In the genomic region with DNA sequence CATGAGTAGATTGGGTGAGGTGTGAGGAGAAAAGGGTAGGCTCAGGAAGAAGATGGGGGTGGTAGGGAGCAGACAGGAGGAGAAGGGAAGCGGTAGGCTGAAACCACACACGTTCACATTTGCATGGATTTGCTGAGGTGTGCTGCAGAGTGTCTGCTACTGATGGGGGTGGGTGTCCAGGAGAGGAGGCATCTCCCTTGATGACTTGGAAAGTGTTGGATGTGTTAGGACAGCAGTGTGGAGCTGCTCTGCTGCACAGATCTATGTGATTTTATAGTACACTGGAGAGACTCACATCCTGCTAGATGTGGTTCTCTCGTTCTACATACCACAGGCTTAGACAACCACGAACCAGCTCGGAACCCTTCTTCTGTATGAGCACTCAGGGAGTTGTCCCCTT, we compare ENCODE assay signal across 14 cellular contexts. TPM values are rescaled to one million over a fixed set of nuclear protein-coding genes. Genes with fewer than 3 reads are reported as not detected.
DNase-seq lines count a peak whose midpoint lies in the region; ATAC-seq and TF ChIP-seq lines count a peak whose summit lies in the region.
"Had no signal": no experiment of that assay in that cellular context is flagged by ENCODE, and none has a peak within 500 bp of the region (broad histone marks: within the 10 kb centered on the region; RNA-seq: fewer than 3 reads in every experiment).

No MANE protein-coding gene starts in this region.

- no peak for ATAC-seq in activated naive CD8-positive, alpha-beta T cell treated with anti-CD3 and anti-CD28 coated beads, Interleukin-2, amount 50 U/mL, for 24 hours
- ATAC-seq in stimulated activated effector memory CD8-positive, alpha-beta T cell treated with anti-CD3 and anti-CD28 coated beads, Interleukin-12 subunit alpha, Interleukin-12 subunit beta, amount 100 ng/mL, for 72 hours, result no peak
- ATAC-seq in HG03025 (IDR thresholded peaks at IDR 0.05; ENCODE audit: low FRiP score, unreplicated experiment), result no peak

- no peaks in the 10 kb centered on the region for H3K27me3 Mint-ChIP-seq in activated naive CD8-positive, alpha-beta T cell treated with anti-CD3 and anti-CD28 coated beads for 36 hours
- H3K27me3 Mint-ChIP-seq in activated naive CD8-positive, alpha-beta T cell treated with anti-CD3 and anti-CD28 coated beads, Interleukin-2, amount 50 U/mL, for 24 hours, result peaks cover 6% of the 10 kb centered on the region
- H3K27me3 Mint-ChIP-seq in brain, result no peaks in the 10 kb centered on the region
- H3K27me3 Mint-ChIP-seq in endodermal cell (ENCODE audit: insufficient read depth), result no peaks in the 10 kb centered on the region

- H3K36me3 Mint-ChIP-seq in activated naive CD8-positive, alpha-beta T cell treated with anti-CD3 and anti-CD28 coated beads for 36 hours, result no peaks in the 10 kb centered on the region
- no peaks in the 10 kb centered on the region for H3K36me3 Mint-ChIP-seq in activated naive CD8-positive, alpha-beta T cell treated with anti-CD3 and anti-CD28 coated beads, Interleukin-2, amount 50 U/mL, for 24 hours (ENCODE audit: low read depth)
- H3K36me3 Mint-ChIP-seq in brain, result peaks cover 13% of the 10 kb centered on the region
- H3K36me3 Mint-ChIP-seq in endodermal cell (ENCODE audit: low read depth), result peaks cover 7% of the 10 kb centered on the region
- no peaks in the 10 kb centered on the region for H3K36me3 Mint-ChIP-seq in stimulated activated effector memory CD8-positive, alpha-beta T cell treated with anti-CD3 and anti-CD28 coated beads, Interleukin-12 subunit alpha, Interleukin-12 subunit beta, amount 100 ng/mL, for 72 hours
- H3K36me3 Mint-ChIP-seq: CD8-positive, alpha-beta memory T cell had no signal

- H2AFZ ChIP-seq in smooth muscle cell (ENCODE audit: low read depth), result no peak overlapping the region

- H3K4me3 ChIP-seq in endodermal cell (ENCODE audit: low read length) (no peak overlapping the region), transverse colon (no peak overlapping the region), smooth muscle cell (no peak overlapping the region)
- H3K4me3 ChIP-seq: BLaER1 had no signal

- no peaks in the 10 kb centered on the region for H3K9me3 Mint-ChIP-seq in activated naive CD8-positive, alpha-beta T cell treated with anti-CD3 and anti-CD28 coated beads for 36 hours
- no peaks in the 10 kb centered on the region for H3K9me3 Mint-ChIP-seq in activated naive CD8-positive, alpha-beta T cell treated with anti-CD3 and anti-CD28 coated beads, Interleukin-2, amount 50 U/mL, for 24 hours
- no peaks in the 10 kb centered on the region for H3K9me3 Mint-ChIP-seq in brain
- H3K9me3 Mint-ChIP-seq in endodermal cell, result no peaks in the 10 kb centered on the region
- no peaks in the 10 kb centered on the region for H3K9me3 Mint-ChIP-seq in stimulated activated effector memory CD8-positive, alpha-beta T cell treated with anti-CD3 and anti-CD28 coated beads, Interleukin-12 subunit alpha, Interleukin-12 subunit beta, amount 100 ng/mL, for 72 hours
- H3K9me3 Mint-ChIP-seq: CD8-positive, alpha-beta memory T cell had no signal

- H3K27ac Mint-ChIP-seq in activated naive CD8-positive, alpha-beta T cell treated with anti-CD3 and anti-CD28 coated beads for 36 hours, result peak overlapping the region; percentile 5
- no peak overlapping the region for H3K27ac Mint-ChIP-seq in activated naive CD8-positive, alpha-beta T cell treated with anti-CD3 and anti-CD28 coated beads, Interleukin-2, amount 50 U/mL, for 24 hours
- H3K27ac Mint-ChIP-seq in brain (peak overlapping the region in 4 of 5 experiments; percentile 5 to 77 (median 72)), endodermal cell (peak overlapping the region; percentile 1)
- peak overlapping the region; percentile 11 for H3K27ac Mint-ChIP-seq in stimulated activated effector memory CD8-positive, alpha-beta T cell treated with anti-CD3 and anti-CD28 coated beads, Interleukin-12 subunit alpha, Interleukin-12 subunit beta, amount 100 ng/mL, for 72 hours

- no peaks in the 10 kb centered on the region for H3K79me2 ChIP-seq in smooth muscle cell (ENCODE audit: low read depth)

- intact Hi-C loops in transverse colon (cut with DNase I; ENCODE audit: low total_unique reads), result no loop called here

- peaks cover 18% of the 10 kb centered on the region for H3F3A ChIP-seq in smooth muscle cell (ENCODE audit: low read depth)

- no peak for TF ChIP-seq CTCF in brain (conservative IDR thresholded peaks at IDR 0.05)
- no peak for TF ChIP-seq CTCF in endodermal cell (conservative IDR thresholded peaks at IDR 0.05)
- TF ChIP-seq CTCF in transverse colon (IDR thresholded peaks at IDR 0.05), result no peak
- no peak for TF ChIP-seq CTCF in smooth muscle cell (IDR thresholded peaks at IDR 0.05; ENCODE audit: borderline replicate concordance, insufficient read depth, poor library complexity, severe bottlenecking)

- H3K9me3 ChIP-seq in endodermal cell (ENCODE audit: control insufficient read depth, low read length) (no peaks in the 10 kb centered on the region), transverse colon (no peaks in the 10 kb centered on the region), smooth muscle cell (replicated peaks; ENCODE audit: low read depth) (no peaks in the 10 kb centered on the region)
- H3K9me3 ChIP-seq: BLaER1 had no signal

- H3K4me1 ChIP-seq in endodermal cell (ENCODE audit: control insufficient read depth, insufficient read depth, low read length), result peaks cover 12% of the 10 kb centered on the region
- H3K4me1 ChIP-seq in transverse colon, result peaks cover 0 to 16% (median 0%) of the 10 kb centered on the region in 4 donors
- H3K4me1 ChIP-seq in smooth muscle cell (ENCODE audit: low read depth), result peaks cover 24% of the 10 kb centered on the region

- H3K36me3 ChIP-seq in endodermal cell (ENCODE audit: control insufficient read depth, insufficient read depth, low read length) (peaks cover 6% of the 10 kb centered on the region), transverse colon (no peaks in the 10 kb centered on the region), smooth muscle cell (ENCODE audit: low read depth) (no peaks in the 10 kb centered on the region)

- H3K4me3 Mint-ChIP-seq in activated naive CD8-positive, alpha-beta T cell treated with anti-CD3 and anti-CD28 coated beads for 36 hours, result no peak overlapping the region
- no peak overlapping the region for H3K4me3 Mint-ChIP-seq in activated naive CD8-positive, alpha-beta T cell treated with anti-CD3 and anti-CD28 coated beads, Interleukin-2, amount 50 U/mL, for 24 hours
- no peak overlapping the region for H3K4me3 Mint-ChIP-seq in brain
- no peak overlapping the region for H3K4me3 Mint-ChIP-seq in endodermal cell
- H3K4me3 Mint-ChIP-seq in stimulated activated effector memory CD8-positive, alpha-beta T cell treated with anti-CD3 and anti-CD28 coated beads, Interleukin-12 subunit alpha, Interleukin-12 subunit beta, amount 100 ng/mL, for 72 hours, result no peak overlapping the region
- H3K4me3 Mint-ChIP-seq: CD8-positive, alpha-beta memory T cell had no signal

- in situ Hi-C loops in transverse colon (cut with MboI; ENCODE audit: low pct_ligation_motif_present in 1 of 4, low pct_unique_long_range_greater_than_20kb in 1 of 4, low sequenced_read_pairs in 3 of 4), result no loop called here

- H3K4me2 ChIP-seq in smooth muscle cell, result no peak overlapping the region
- H3K4me2 ChIP-seq: BLaER1 had no signal

- 90 to 96% methylated on average over 5 of the region's 5 CpGs for WGBS in endodermal cell (ENCODE audit: insufficient coverage in 1 of 2, insufficient read length in 1 of 2), 2 experiments
- 60 to 80% methylated on average over 1 to 5 of the region's 5 CpGs for WGBS in transverse colon (ENCODE audit: low coverage in 1 of 2), 2 donors
- WGBS in smooth muscle cell (ENCODE audit: low lambda C conversion rate), result 85% methylated on average over 5 of the region's 5 CpGs

- TF ChIP-seq EP300 in transverse colon (IDR thresholded peaks at IDR 0.05; ENCODE audit: low read depth), result no peak

- TF ChIP-seq POLR2A in transverse colon (IDR thresholded peaks at IDR 0.05), result no peak

- no peak for DNase-seq in activated naive CD8-positive, alpha-beta T cell treated with anti-CD3 and anti-CD28 coated beads for 36 hours
- DNase-seq in activated naive CD8-positive, alpha-beta T cell treated with anti-CD3 and anti-CD28 coated beads, Interleukin-2, amount 50 U/mL, for 24 hours, result no peak
- DNase-seq in endodermal cell (no peak), transverse colon (no peak), smooth muscle cell (lab: John Stamatoyannopoulos, UW; ENCODE audit: unreplicated experiment) (no peak)
- DNase-seq in stimulated activated effector memory CD8-positive, alpha-beta T cell treated with anti-CD3 and anti-CD28 coated beads, Interleukin-12 subunit alpha, Interleukin-12 subunit beta, amount 100 ng/mL, for 72 hours (ENCODE audit: low spot score in 2 of 2), result no peak
- DNase-seq: 8988T; AML-193; CD8-positive, alpha-beta memory T cell; DMS53; GF-D8 had no signal

- H3K27ac ChIP-seq in endodermal cell (ENCODE audit: low read depth, low read length) (no peak overlapping the region), transverse colon (no peak overlapping the region), smooth muscle cell (ENCODE audit: low read depth) (no peak overlapping the region)
- H3K27ac ChIP-seq: BLaER1 had no signal

- no peaks in the 10 kb centered on the region for H3K4me1 Mint-ChIP-seq in activated naive CD8-positive, alpha-beta T cell treated with anti-CD3 and anti-CD28 coated beads for 36 hours
- no peaks in the 10 kb centered on the region for H3K4me1 Mint-ChIP-seq in activated naive CD8-positive, alpha-beta T cell treated with anti-CD3 and anti-CD28 coated beads, Interleukin-2, amount 50 U/mL, for 24 hours
- H3K4me1 Mint-ChIP-seq in brain (peaks cover 32% of the 10 kb centered on the region), endodermal cell (peaks cover 45% of the 10 kb centered on the region)
- H3K4me1 Mint-ChIP-seq in stimulated activated effector memory CD8-positive, alpha-beta T cell treated with anti-CD3 and anti-CD28 coated beads, Interleukin-12 subunit alpha, Interleukin-12 subunit beta, amount 100 ng/mL, for 72 hours, result peaks cover 7% of the 10 kb centered on the region
- H3K4me1 Mint-ChIP-seq: CD8-positive, alpha-beta memory T cell had no signal

- no peaks in the 10 kb centered on the region for H4K20me1 ChIP-seq in smooth muscle cell (ENCODE audit: low read depth)
- H4K20me1 ChIP-seq: BLaER1 had no signal

- H3K27me3 ChIP-seq in endodermal cell (ENCODE audit: control insufficient read depth, insufficient read depth, low read length, poor library complexity, severe bottlenecking), result no peaks in the 10 kb centered on the region
- no peaks in the 10 kb centered on the region for H3K27me3 ChIP-seq in transverse colon
- no peaks in the 10 kb centered on the region for H3K27me3 ChIP-seq in smooth muscle cell (ENCODE audit: low read depth)
- H3K27me3 ChIP-seq: BLaER1 had no signal

- H3K9ac ChIP-seq in endodermal cell (ENCODE audit: extremely low read depth, low read length, poor library complexity, severe bottlenecking) (no peak overlapping the region), smooth muscle cell (ENCODE audit: low read depth) (no peak overlapping the region)
- H3K9ac ChIP-seq: BLaER1 had no signal

RNA-seq across cellular contexts. Expression of gene ZFHX2, which starts 9.3 kb away (rescaled TPM):
- total RNA-seq in activated naive CD8-positive, alpha-beta T cell treated with anti-CD3 and anti-CD28 coated beads for 36 hours, result 1 to 10 TPM in 1 of 2 experiments, under 1 TPM in 1; 0.85 to 1.1 TPM
- polyA plus RNA-seq in brain (ENCODE audit: insufficient read depth, low read depth, low replicate concordance) (6.5 TPM), smooth muscle cell (1.4 and 1.6 TPM in 2 replicates)
- total RNA-seq in endodermal cell (10 to 100 TPM; 12.8 to 15.4 TPM), transverse colon (1 to 10 TPM in 1 of 4 donors, under 1 TPM in 3; 0.20 to 1.1 (median 0.68) TPM), smooth muscle cell (0.13 and 0.27 TPM in 2 replicates)
- 15.2 TPM for polyA plus RNA-seq in endodermal cell (2013, experiment 1 of 2)
- 13.2 TPM for polyA plus RNA-seq in endodermal cell (2013, experiment 2 of 2)
- polyA plus RNA-seq: CD8-positive, alpha-beta memory T cell had no signal

RNA-seq across cellular contexts. Expression of gene THTPA, which starts 13.8 kb away (rescaled TPM):
- total RNA-seq in activated naive CD8-positive, alpha-beta T cell treated with anti-CD3 and anti-CD28 coated beads for 36 hours, result 1 to 10 TPM; 7.6 to 9.4 TPM
- polyA plus RNA-seq in brain (ENCODE audit: insufficient read depth, low read depth, low replicate concordance) (48.6 TPM), smooth muscle cell (6.1 and 7.3 TPM in 2 replicates)
- total RNA-seq in endodermal cell (10 to 100 TPM; 13.0 to 17.0 TPM), transverse colon (10 to 100 TPM in 3 of 4 donors, 1 to 10 TPM in 1; 6.8 to 34.0 (median 26.0) TPM), smooth muscle cell (5.7 and 10.2 TPM in 2 replicates)
- 17.3 TPM for polyA plus RNA-seq in endodermal cell (2013, experiment 1 of 2)
- polyA plus RNA-seq in endodermal cell (2013, experiment 2 of 2), result 15.7 TPM

RNA-seq across cellular contexts. Expression of gene AP1G2, which starts 25.3 kb away (rescaled TPM):
- total RNA-seq in activated naive CD8-positive, alpha-beta T cell treated with anti-CD3 and anti-CD28 coated beads for 36 hours, result 100 to 1,000 TPM; 118 to 124 TPM
- 28.9 TPM for polyA plus RNA-seq in brain (ENCODE audit: insufficient read depth, low read depth, low replicate concordance)
- total RNA-seq in endodermal cell, result 100 to 1,000 TPM; 203 to 209 TPM
- polyA plus RNA-seq in endodermal cell (2013, experiment 1 of 2), result 85.8 TPM
- 69.8 TPM for polyA plus RNA-seq in endodermal cell (2013, experiment 2 of 2)
- total RNA-seq in transverse colon, result 100 to 1,000 TPM; 163 to 508 (median 237) TPM
- total RNA-seq in smooth muscle cell, result 45.4 and 59.3 TPM in 2 replicates
- polyA plus RNA-seq in smooth muscle cell, result 62.4 and 109 TPM in 2 replicates

RNA-seq across cellular contexts. Expression of gene JPH4, which starts 36.3 kb away (rescaled TPM):
- total RNA-seq in activated naive CD8-positive, alpha-beta T cell treated with anti-CD3 and anti-CD28 coated beads for 36 hours, result under 1 TPM; 0.72 to 0.74 TPM
- polyA plus RNA-seq in brain (ENCODE audit: insufficient read depth, low read depth, low replicate concordance) (39.2 TPM), smooth muscle cell (not detected in 2 replicates)
- total RNA-seq in endodermal cell (under 1 TPM; 0.18 to 0.91 TPM), transverse colon (under 1 TPM in 2 of 4 donors, not detected in 2; 0.27 to 0.48 TPM), smooth muscle cell (0.54 and 2.4 TPM in 2 replicates)
- 13.1 TPM for polyA plus RNA-seq in endodermal cell (2013, experiment 1 of 2)
- 12.8 TPM for polyA plus RNA-seq in endodermal cell (2013, experiment 2 of 2)
- polyA plus RNA-seq: CD8-positive, alpha-beta memory T cell had no signal

Comparison
In these comparisons a context has a peak if more than half of its experiments do, and no peak if none do; other contexts are left out.
1. RNA of gene ZFHX2, which starts 9.3 kb away (total RNA-seq): 12.8 to 15.4 TPM in endodermal cell; 0.85 to 1.1 TPM in activated naive CD8-positive, alpha-beta T cell treated with anti-CD3 and anti-CD28 coated beads for 36 hours, 0.20 to 1.1 TPM in transverse colon and 0.13 to 0.27 TPM in smooth muscle cell; every median in the first group is over 4 times any median in the second.